Comparison of ENCODE assay signal across 18 cellular contexts in genomic region chr7:71482284-71482683, GRCh38.
A peak's percentile ranks its signal among the peaks of the same experiment; 100 is the strongest.
DNase-seq lines count a peak whose midpoint lies in the region; ATAC-seq and TF ChIP-seq lines count a peak whose summit lies in the region.
"Had no signal": no experiment of that assay in that cellular context is flagged by ENCODE, and none has a peak within 500 bp of the region (broad histone marks: within the 10 kb centered on the region; RNA-seq: fewer than 3 reads in every experiment).

No MANE protein-coding gene starts in this region.

- H3K27me3 ChIP-seq in neural cell (ENCODE audit: insufficient read depth, low read depth, low read length) (no peaks in the 10 kb centered on the region), GM23248 (replicated peaks; ENCODE audit: insufficient read depth) (no peaks in the 10 kb centered on the region)
- H3K27me3 ChIP-seq: SJSA1 had no signal

- WGBS in GM23248 (ENCODE audit: low coverage in 1 of 2, low lambda C conversion rate in 2 of 2, missing lambda C conversion rate in 2 of 2), 2 experiments = 86 to 88% methylated on average over 6 of the region's 6 CpGs

- in situ Hi-C loops in GM23248 (cut with MboI) = no loop called here

- no peaks in the 10 kb centered on the region for H3K9me2 ChIP-seq in neural cell (ENCODE audit: insufficient read depth, low read length)
- H3K9me2 ChIP-seq in GM23248 (ENCODE audit: insufficient read depth) = no peaks in the 10 kb centered on the region

- no peak for TF ChIP-seq CTCF in neural cell (IDR thresholded peaks at IDR 0.05; ENCODE audit: poor library complexity, severe bottlenecking)

- no peaks in the 10 kb centered on the region for H3K79me2 ChIP-seq in neural cell (replicated peaks; ENCODE audit: insufficient read depth, low read length)
- H3K79me2 ChIP-seq in GM23248 (ENCODE audit: insufficient read depth) = no peaks in the 10 kb centered on the region

- no peak overlapping the region for H3K4me2 ChIP-seq in neural cell (ENCODE audit: low read length)
- H3K4me2 ChIP-seq in GM23248 (ENCODE audit: unreplicated experiment) = no peak overlapping the region
- H3K4me2 ChIP-seq: A549 had no signal

- TF ChIP-seq RAD21 in neural cell (conservative IDR thresholded peaks at IDR 0.05) = no peak

- no peak for TF ChIP-seq EP300 in neural cell (conservative IDR thresholded peaks at IDR 0.05; ENCODE audit: poor library complexity, severe bottlenecking)

- peak; percentile 44 for DNase-seq in NCI-H2171 treated with DMSO at 0.1 percent for 48 hours (lab: John Stamatoyannopoulos, UW)
- no peak for DNase-seq in NCI-H2171 (lab: John Stamatoyannopoulos, UW)
- DNase-seq in NCI-H187 treated with DMSO at 0.1 percent for 48 hours (lab: John Stamatoyannopoulos, UW) = peak; percentile 98
- DNase-seq in NCI-H774 (lab: John Stamatoyannopoulos, UW) = peak; percentile 96
- DNase-seq in GM23248 = no peak
- DNase-seq in middle frontal gyrus (ENCODE audit: extremely low spot score, low spot score) = no peak
- DNase-seq: COR-L47, DMS79, GOT3, KBM-7, NCI-H446, RPMI8226, T-cell had no signal

- H4K20me1 ChIP-seq in neural cell (ENCODE audit: insufficient read depth) (no peaks in the 10 kb centered on the region), GM23248 (ENCODE audit: insufficient read depth) (no peaks in the 10 kb centered on the region)

- H2AFZ ChIP-seq in neural cell (ENCODE audit: low read depth, low read length) (no peak overlapping the region), GM23248 (no peak overlapping the region)

- H3K36me3 ChIP-seq in neural cell (ENCODE audit: insufficient read depth, low read length) (no peaks in the 10 kb centered on the region), GM23248 (ENCODE audit: low read depth) (no peaks in the 10 kb centered on the region)
- H3K36me3 ChIP-seq: SJSA1 had no signal

- H3F3A ChIP-seq in neural cell (ENCODE audit: insufficient read depth, low read length, poor library complexity, severe bottlenecking) = no peaks in the 10 kb centered on the region
- H3F3A ChIP-seq in GM23248 (ENCODE audit: insufficient read depth) = peaks cover 4% of the 10 kb centered on the region; the same call in 1 of the 2 replicates

- H3K9ac ChIP-seq in neural cell (ENCODE audit: low read length) (no peak overlapping the region), GM23248 (no peak overlapping the region)

- H3K4me1 ChIP-seq in GM23248 (ENCODE audit: insufficient read depth) = peaks cover 7% of the 10 kb centered on the region
- H3K4me1 ChIP-seq: A549, SJSA1 had no signal

- H3K9me3 ChIP-seq in neural cell (ENCODE audit: low read length) (no peaks in the 10 kb centered on the region), GM23248 (ENCODE audit: low read depth) (no peaks in the 10 kb centered on the region)
- H3K9me3 ChIP-seq: A549 had no signal

- H3K27ac ChIP-seq in neural cell (ENCODE audit: low read length) (no peak overlapping the region), GM23248 (no peak overlapping the region)
- H3K27ac ChIP-seq: A549, C4-2B, SJSA1 had no signal

- H3K4me3 ChIP-seq in neural cell (ENCODE audit: low read length) (no peak overlapping the region), GM23248 (no peak overlapping the region)
- H3K4me3 ChIP-seq: A549, SJSA1 had no signal

- ATAC-seq in GM19351 (IDR thresholded peaks at IDR 0.05; ENCODE audit: unreplicated experiment) = no peak
- ATAC-seq: A549, T-cell had no signal

TF ChIP-seq in neural cell, 6 proteins besides CTCF, POLR2A, EP300 and RAD21:
- TF ChIP-seq SMC3 (conservative IDR thresholded peaks at IDR 0.05; ENCODE audit: poor library complexity) (no peak), POLR2AphosphoS5 (IDR thresholded peaks at IDR 0.05) (peak; percentile 45)

Comparison
In these comparisons a context has a peak if more than half of its experiments do, and no peak if none do; other contexts are left out.
1. DNase-seq: peak in NCI-H2171 treated with DMSO at 0.1 percent for 48 hours (single experiment), NCI-H187 treated with DMSO at 0.1 percent for 48 hours (single experiment) and NCI-H774 (single experiment); none in NCI-H2171 (single experiment), GM23248 (single experiment) and middle frontal gyrus (single experiment).